Comparison of ENCODE assay signal across 25 cellular contexts in the genomic region with DNA sequence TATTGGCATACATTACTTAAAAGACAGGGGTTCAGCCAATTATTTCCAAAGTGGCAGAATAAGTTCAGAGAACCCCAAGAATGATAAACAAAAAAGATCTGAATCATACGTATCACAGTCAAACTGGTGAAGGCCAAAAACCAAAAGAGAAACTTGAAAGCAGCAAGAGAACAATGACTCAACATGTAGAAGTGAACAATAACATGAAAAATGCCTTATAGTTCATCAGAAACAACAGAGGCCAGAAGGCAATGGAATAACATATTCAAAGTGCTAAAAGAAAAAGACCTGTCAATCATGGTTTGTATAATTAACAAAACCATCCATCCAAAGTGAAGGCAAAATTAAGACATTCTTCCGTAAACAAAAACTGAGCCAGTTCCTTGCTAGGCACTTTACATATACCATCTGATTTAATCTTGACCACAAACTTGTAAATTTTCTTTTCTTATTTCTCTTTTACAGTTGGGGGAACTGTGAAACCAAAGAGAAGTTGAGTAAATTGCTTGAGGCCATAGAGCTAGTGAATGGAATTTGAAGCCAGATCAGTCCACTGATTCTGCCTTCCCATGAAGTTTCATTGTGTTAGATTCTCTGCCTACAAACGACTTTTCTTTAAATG.
DNase-seq lines count a peak whose midpoint lies in the region; ATAC-seq and TF ChIP-seq lines count a peak whose summit lies in the region.
"Had no signal": no experiment of that assay in that cellular context is flagged by ENCODE, and none has a peak within 500 bp of the region (broad histone marks: within the 10 kb centered on the region; RNA-seq: fewer than 3 reads in every experiment).

No MANE protein-coding gene starts in this region.

- peaks cover 12% of the 10 kb centered on the region for H3K9me3 Mint-ChIP-seq in activated naive CD8-positive, alpha-beta T cell treated with anti-CD3 and anti-CD28 coated beads, Interleukin-2, amount 50 U/mL, for 24 hours
- H3K9me3 Mint-ChIP-seq: T-helper 1 cell treated with Interleukin-12 subunit alpha and Interleukin-12 subunit beta and Interleukin-4 antibody, amounts not matched to agents 30 μg/mL and 1 μg/mL, for 36 hours had no signal

- H3K56ac ChIP-seq in mesendoderm (ENCODE audit: low read length), result no peak overlapping the region

- H3K23ac ChIP-seq in mesendoderm (ENCODE audit: low read length), result no peak overlapping the region

- TF ChIP-seq EP300 in ovary (IDR thresholded peaks at IDR 0.05), result no peak

- no peak overlapping the region for H2BK15ac ChIP-seq in mesendoderm (replicated peaks; ENCODE audit: low read depth)

- H3K27ac ChIP-seq in mesendoderm (ENCODE audit: low read depth, low read length) (no peak overlapping the region), uterus (no peak overlapping the region), ovary (no peak overlapping the region)
- H3K27ac ChIP-seq: adrenal gland, SJSA1, VCaP had no signal

- no CpG with 5 or more reads among the region's 3 CpGs for WGBS in mesendoderm (ENCODE audit: extremely low coverage, insufficient coverage, low lambda C conversion rate)
- 71 to 78% (median 76%) methylated on average over 3 of the region's 3 CpGs for WGBS in ovary, 3 donors

- no peaks in the 10 kb centered on the region for H3K4me1 Mint-ChIP-seq in activated naive CD8-positive, alpha-beta T cell treated with anti-CD3 and anti-CD28 coated beads, Interleukin-2, amount 50 U/mL, for 24 hours
- H3K4me1 Mint-ChIP-seq: CD4-positive, alpha-beta memory T cell; natural killer cell; stimulated activated effector memory CD8-positive, alpha-beta T cell treated with anti-CD3 and anti-CD28 coated beads, Interleukin-12 subunit alpha, Interleukin-12 subunit beta, amount 100 ng/mL, for 72 hours had no signal

- no peak for TF ChIP-seq POLR2A in uterus (IDR thresholded peaks at IDR 0.05)
- TF ChIP-seq POLR2A in ovary (IDR thresholded peaks at IDR 0.05), result no peak

- no peak overlapping the region for H4K8ac ChIP-seq in mesendoderm (ENCODE audit: low read depth, low read length)

- H4K5ac ChIP-seq in mesendoderm (ENCODE audit: low read length), result no peak overlapping the region

- intact Hi-C loops in uterus (cut with DNase I; ENCODE audit: low total_unique reads), result no loop called here
- intact Hi-C loops in ovary (cut with DNase I), result no loop called here

- no peak overlapping the region for H3K9ac ChIP-seq in mesendoderm (ENCODE audit: low read length)

- no peak overlapping the region for H2BK120ac ChIP-seq in mesendoderm (ENCODE audit: low read depth, low read length)

- H3K79me2 ChIP-seq in mesendoderm (ENCODE audit: control insufficient read depth, insufficient read depth, low read length), result no peaks in the 10 kb centered on the region

- no peak for TF ChIP-seq CTCF in uterus (IDR thresholded peaks at IDR 0.05)
- no peak for TF ChIP-seq CTCF in ovary (IDR thresholded peaks at IDR 0.05)

- ATAC-seq in GM18520 (IDR thresholded peaks at IDR 0.05; ENCODE audit: unreplicated experiment) (peak; percentile 74), HG03280 (IDR thresholded peaks at IDR 0.05; ENCODE audit: unreplicated experiment) (peak; percentile 64), HG02884 (IDR thresholded peaks at IDR 0.05; ENCODE audit: unreplicated experiment) (no peak)
- ATAC-seq in activated naive CD8-positive, alpha-beta T cell treated with anti-CD3 and anti-CD28 coated beads, Interleukin-2, amount 50 U/mL, for 24 hours, result no peak
- ATAC-seq: left colon; natural killer cell; Panc1; stimulated activated effector memory CD8-positive, alpha-beta T cell treated with anti-CD3 and anti-CD28 coated beads, Interleukin-12 subunit alpha, Interleukin-12 subunit beta, amount 100 ng/mL, for 72 hours had no signal

- no peaks in the 10 kb centered on the region for H3K27me3 ChIP-seq in mesendoderm (ENCODE audit: insufficient read depth, low read length, poor library complexity)
- no peaks in the 10 kb centered on the region for H3K27me3 ChIP-seq in uterus
- no peaks in the 10 kb centered on the region for H3K27me3 ChIP-seq in ovary
- H3K27me3 ChIP-seq: adrenal gland, SJSA1 had no signal

- no peaks in the 10 kb centered on the region for H3K79me1 ChIP-seq in mesendoderm (ENCODE audit: low read length)

- no peak overlapping the region for H3K4ac ChIP-seq in mesendoderm (ENCODE audit: low read depth, low read length)

- H3K18ac ChIP-seq in mesendoderm (ENCODE audit: low read length), result no peak overlapping the region

- no peak overlapping the region for H3K4me3 Mint-ChIP-seq in activated naive CD8-positive, alpha-beta T cell treated with anti-CD3 and anti-CD28 coated beads, Interleukin-2, amount 50 U/mL, for 24 hours
- H3K4me3 Mint-ChIP-seq: CD4-positive, alpha-beta memory T cell; natural killer cell; stimulated activated effector memory CD8-positive, alpha-beta T cell treated with anti-CD3 and anti-CD28 coated beads, Interleukin-12 subunit alpha, Interleukin-12 subunit beta, amount 100 ng/mL, for 72 hours; T-helper 1 cell treated with Interleukin-12 subunit alpha and Interleukin-12 subunit beta and Interleukin-4 antibody, amounts not matched to agents 30 μg/mL and 1 μg/mL, for 36 hours had no signal

- no peak overlapping the region for H2BK5ac ChIP-seq in mesendoderm (ENCODE audit: low read length)

- H3K4me3 ChIP-seq in mesendoderm (ENCODE audit: low read length) (no peak overlapping the region), uterus (no peak overlapping the region), ovary (no peak overlapping the region)
- H3K4me3 ChIP-seq: adrenal gland, SJSA1 had no signal

- no peaks in the 10 kb centered on the region for H3K36me3 Mint-ChIP-seq in activated naive CD8-positive, alpha-beta T cell treated with anti-CD3 and anti-CD28 coated beads, Interleukin-2, amount 50 U/mL, for 24 hours (ENCODE audit: low read depth)
- H3K36me3 Mint-ChIP-seq: CD4-positive, alpha-beta memory T cell; natural killer cell; stimulated activated effector memory CD8-positive, alpha-beta T cell treated with anti-CD3 and anti-CD28 coated beads, Interleukin-12 subunit alpha, Interleukin-12 subunit beta, amount 100 ng/mL, for 72 hours had no signal

- H3K36me3 ChIP-seq in mesendoderm (ENCODE audit: control insufficient read depth, insufficient read depth, low read length), result no peaks in the 10 kb centered on the region
- no peaks in the 10 kb centered on the region for H3K36me3 ChIP-seq in uterus
- no peaks in the 10 kb centered on the region for H3K36me3 ChIP-seq in ovary
- H3K36me3 ChIP-seq: adrenal gland, SJSA1 had no signal

- H2AK5ac ChIP-seq in mesendoderm (ENCODE audit: low read length), result no peak overlapping the region

- no peaks in the 10 kb centered on the region for H3K27me3 Mint-ChIP-seq in activated naive CD8-positive, alpha-beta T cell treated with anti-CD3 and anti-CD28 coated beads, Interleukin-2, amount 50 U/mL, for 24 hours
- H3K27me3 Mint-ChIP-seq: CD4-positive, alpha-beta memory T cell had no signal

- DNase-seq in NOMO-1 treated with dmso at 0.1 percent for 144 hours (lab: John Stamatoyannopoulos, UW; ENCODE audit: unreplicated experiment), result peak; percentile 29
- DNase-seq in mesendoderm, result peak; percentile 5
- no peak for DNase-seq in uterus
- no peak for DNase-seq in activated naive CD8-positive, alpha-beta T cell treated with anti-CD3 and anti-CD28 coated beads, Interleukin-2, amount 50 U/mL, for 24 hours
- no peak for DNase-seq in ovary
- DNase-seq: activated CD8-positive, alpha-beta memory T cell treated with anti-CD3 and anti-CD28 coated beads, Interleukin-2, amount 50 U/mL, for 4 hours; activated gamma-delta T cell; adrenal gland; CD4-positive, alpha-beta memory T cell; cortex of kidney; glutamatergic neuron; Karpas-422; left colon; natural killer cell; NCI-H1417 treated with DMSO at 0.1 percent for 48 hours; NCI-H2227 treated with DMSO at 0.1 percent for 48 hours; NCI-H82 had no signal

- no peak overlapping the region for H3K4me2 ChIP-seq in mesendoderm (ENCODE audit: low read length)

- H3K4me1 ChIP-seq in mesendoderm (ENCODE audit: control insufficient read depth, low read depth, low read length), result no peaks in the 10 kb centered on the region
- no peaks in the 10 kb centered on the region for H3K4me1 ChIP-seq in uterus
- no peaks in the 10 kb centered on the region for H3K4me1 ChIP-seq in ovary (ENCODE audit: insufficient read depth)
- H3K4me1 ChIP-seq: adrenal gland, SJSA1 had no signal

- H3K9me3 ChIP-seq in uterus (no peaks in the 10 kb centered on the region), ovary (no peaks in the 10 kb centered on the region)
- H3K9me3 ChIP-seq: adrenal gland had no signal

- no peak overlapping the region for H3K27ac Mint-ChIP-seq in activated naive CD8-positive, alpha-beta T cell treated with anti-CD3 and anti-CD28 coated beads, Interleukin-2, amount 50 U/mL, for 24 hours
- H3K27ac Mint-ChIP-seq: CD4-positive, alpha-beta memory T cell; natural killer cell; stimulated activated effector memory CD8-positive, alpha-beta T cell treated with anti-CD3 and anti-CD28 coated beads, Interleukin-12 subunit alpha, Interleukin-12 subunit beta, amount 100 ng/mL, for 72 hours; T-helper 1 cell treated with Interleukin-12 subunit alpha and Interleukin-12 subunit beta and Interleukin-4 antibody, amounts not matched to agents 30 μg/mL and 1 μg/mL, for 36 hours had no signal

Comparison
In these comparisons a context has a peak if more than half of its experiments do, and no peak if none do; other contexts are left out.
1. ATAC-seq: peak in GM18520 (single experiment) and HG03280 (single experiment); none in activated naive CD8-positive, alpha-beta T cell treated with anti-CD3 and anti-CD28 coated beads, Interleukin-2, amount 50 U/mL, for 24 hours (single experiment) and HG02884 (single experiment).
2. DNase-seq: peak in NOMO-1 treated with dmso at 0.1 percent for 144 hours (single experiment) and mesendoderm (single experiment); none in uterus (0 of 2), activated naive CD8-positive, alpha-beta T cell treated with anti-CD3 and anti-CD28 coated beads, Interleukin-2, amount 50 U/mL, for 24 hours (single experiment) and ovary (0 of 5).